In the genomic region with DNA sequence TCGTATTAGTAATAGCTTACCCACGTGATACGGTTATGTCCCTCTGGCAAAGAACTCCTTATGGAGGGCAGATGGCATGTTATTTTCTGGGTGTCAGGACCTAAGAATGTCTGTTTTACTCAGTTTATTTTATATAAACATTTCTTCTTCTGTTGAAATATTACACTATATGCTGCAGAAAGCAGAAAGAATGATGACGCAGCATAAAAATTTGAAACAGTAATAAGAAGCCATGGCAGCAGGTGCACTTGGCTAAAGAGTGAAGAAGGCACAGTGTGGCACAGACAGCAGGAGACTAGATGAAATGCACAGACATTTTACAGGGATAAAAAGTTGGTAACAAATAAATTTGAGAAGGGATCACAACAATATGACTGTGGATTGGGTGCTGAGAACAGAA, we compare ENCODE assay signal across 30 cellular contexts. TPM values are rescaled to one million over a fixed set of nuclear protein-coding genes. Genes with fewer than 3 reads are reported as not detected.
"Had no signal": no experiment of that assay in that cellular context is flagged by ENCODE, and none has a peak within 500 bp of the region (broad histone marks: within the 10 kb centered on the region; RNA-seq: fewer than 3 reads in every experiment).

No MANE protein-coding gene starts in this region.

- H3K27ac ChIP-seq: ascending aorta, cardiac muscle cell, VCaP had no signal

- H3K36me3 ChIP-seq: ascending aorta, cardiac muscle cell had no signal

- DNase-seq: activated B cell treated with CpG ODN at 0.5 μM for 24 hours; activated CD4-positive, alpha-beta memory T cell treated with anti-CD3 and anti-CD28 coated beads, Interleukin-2, amount 10 ng/mL, durations not matched to agents 7 days and 5 days; activated CD4-positive, alpha-beta T cell treated with anti-CD3 and anti-CD28 coated beads for 48 hours; activated CD4-positive, alpha-beta T cell treated with anti-CD3 and anti-CD28 coated beads, Interleukin-2, amount 10 ng/mL, durations not matched to agents 7 days and 5 days; activated CD4-positive, alpha-beta T cell treated with anti-CD3 and anti-CD28 coated beads, Interleukin-2, amount 50 U/mL, for 48 hours; activated CD4-positive, CD25-positive, alpha-beta regulatory T cell treated with anti-CD3 and anti-CD28 coated beads, Interleukin-2, amount 50 U/mL, for 72 hours; activated CD8-positive, alpha-beta memory T cell treated with anti-CD3 and anti-CD28 coated beads for 24 hours; activated CD8-positive, alpha-beta memory T cell treated with anti-CD3 and anti-CD28 coated beads, Interleukin-2, amount 10 ng/mL, durations not matched to agents 7 days and 5 days; activated CD8-positive, alpha-beta memory T cell treated with anti-CD3 and anti-CD28 coated beads, Interleukin-2, amount 50 U/mL, for 48 hours; activated CD8-positive, alpha-beta T cell treated with anti-CD3 and anti-CD28 coated beads, Interleukin-2, amount 10 ng/mL, durations not matched to agents 7 days and 5 days; activated effector memory CD4-positive, alpha-beta T cell treated with Interleukin-2 at 50 U/mL for 16 hours; activated gamma-delta T cell; activated naive CD4-positive, alpha-beta T cell treated with anti-CD3 and anti-CD28 coated beads, Interleukin-2, amount 10 ng/mL, durations not matched to agents 7 days and 5 days; activated naive CD4-positive, alpha-beta T cell treated with Interleukin-2 at 50 U/mL for 16 hours; activated naive CD8-positive, alpha-beta T cell treated with anti-CD3 and anti-CD28 coated beads, Interleukin-2, amount 10 ng/mL, durations not matched to agents 7 days and 5 days; activated naive CD8-positive, alpha-beta T cell treated with anti-CD3 and anti-CD28 coated beads, Interleukin-2, amount 50 U/mL, for 24 hours; activated T-cell treated with anti-CD3 and anti-CD28 coated beads, Interleukin-2, amount 50 U/mL, for 24 hours; activated T-cell treated with anti-CD3 and anti-CD28 coated beads, Interleukin-2, amount 50 U/mL, for 48 hours; amygdala; anterior cingulate cortex; caudate nucleus; T-helper 2 cell; T-helper 9 cell had no signal

- H3K9me3 ChIP-seq: ascending aorta had no signal

- H3K4me3 ChIP-seq: ascending aorta, cardiac muscle cell had no signal

- FAIRE-seq: bronchial epithelial cell, colon, TTC549 had no signal

- ATAC-seq: activated CD8-positive, alpha-beta memory T cell treated with anti-CD3 and anti-CD28 coated beads, Interleukin-2, amount 10 ng/mL, durations not matched to agents 7 days and 5 days; activated CD8-positive, alpha-beta T cell treated with anti-CD3 and anti-CD28 coated beads, Interleukin-2, amount 10 ng/mL, durations not matched to agents 7 days and 5 days; activated naive CD8-positive, alpha-beta T cell treated with anti-CD3 and anti-CD28 coated beads, Interleukin-2, amount 50 U/mL, for 24 hours had no signal

- H3K4me1 ChIP-seq: ascending aorta had no signal

- H3K27me3 ChIP-seq: ascending aorta, cardiac muscle cell had no signal

RNA-seq across cellular contexts. Expression of gene CDH10, which starts 46.3 kb away (rescaled TPM):
- total RNA-seq: activated B cell treated with CpG ODN at 0.5 μM for 24 hours; activated CD4-positive, alpha-beta memory T cell treated with anti-CD3 and anti-CD28 coated beads, Interleukin-2, amount 10 ng/mL, durations not matched to agents 7 days and 5 days; activated CD4-positive, alpha-beta T cell treated with anti-CD3 and anti-CD28 coated beads, Interleukin-2, amount 10 ng/mL, durations not matched to agents 7 days and 5 days; activated CD8-positive, alpha-beta memory T cell treated with anti-CD3 and anti-CD28 coated beads, Interleukin-2, amount 10 ng/mL, durations not matched to agents 7 days and 5 days; activated CD8-positive, alpha-beta T cell treated with anti-CD3 and anti-CD28 coated beads, Interleukin-2, amount 10 ng/mL, durations not matched to agents 7 days and 5 days; activated naive CD8-positive, alpha-beta T cell treated with anti-CD3 and anti-CD28 coated beads, Interleukin-2, amount 10 ng/mL, durations not matched to agents 7 days and 5 days; activated T-helper 2 cell treated with anti-CD3 and anti-CD28 coated beads, Interferon-gamma antibody, Interleukin-2, Interleukin-4, amounts not matched to agents 10 μg/mL and 5 μg/mL and 100 μg/mL, durations not matched to agents 14 hours and 24 hours and 36 hours; ascending aorta; bronchial epithelial cell had no signal
